ENCODE assay signal across 1 cellular context in the genomic region with DNA sequence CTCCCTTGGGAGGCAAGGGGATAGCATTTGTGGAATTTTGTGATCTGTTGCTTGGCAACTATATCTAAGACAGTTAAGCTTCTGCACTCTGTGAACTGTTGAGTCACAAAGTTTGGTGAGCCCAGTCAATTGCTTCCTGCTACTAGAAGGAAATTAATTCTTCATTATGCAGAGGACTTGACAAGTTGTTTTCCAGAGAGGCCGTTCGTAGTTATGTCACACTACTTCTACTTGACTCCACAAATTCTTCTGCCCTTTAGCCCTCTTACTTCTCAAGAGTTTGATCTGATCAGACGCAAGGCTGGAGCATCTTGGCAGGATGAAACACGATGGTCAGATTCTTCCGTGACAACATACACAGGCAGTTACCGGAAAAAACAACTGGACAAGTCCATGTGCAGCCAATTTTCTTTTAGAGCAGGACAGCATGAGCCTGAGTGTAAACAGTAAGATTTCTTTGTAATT.
TF ChIP-seq lines count a peak whose summit lies in the region.

A gene (plus strand): TSS at position 156 of the 465 bp plus-strand sequence. CDS start 58 bp downstream, at position 214.

TF ChIP-seq in HepG2, 621 proteins besides CTCF, POLR2A, EP300 and RAD21 (continued from another document):
- TF ChIP-seq, protein P1, sequence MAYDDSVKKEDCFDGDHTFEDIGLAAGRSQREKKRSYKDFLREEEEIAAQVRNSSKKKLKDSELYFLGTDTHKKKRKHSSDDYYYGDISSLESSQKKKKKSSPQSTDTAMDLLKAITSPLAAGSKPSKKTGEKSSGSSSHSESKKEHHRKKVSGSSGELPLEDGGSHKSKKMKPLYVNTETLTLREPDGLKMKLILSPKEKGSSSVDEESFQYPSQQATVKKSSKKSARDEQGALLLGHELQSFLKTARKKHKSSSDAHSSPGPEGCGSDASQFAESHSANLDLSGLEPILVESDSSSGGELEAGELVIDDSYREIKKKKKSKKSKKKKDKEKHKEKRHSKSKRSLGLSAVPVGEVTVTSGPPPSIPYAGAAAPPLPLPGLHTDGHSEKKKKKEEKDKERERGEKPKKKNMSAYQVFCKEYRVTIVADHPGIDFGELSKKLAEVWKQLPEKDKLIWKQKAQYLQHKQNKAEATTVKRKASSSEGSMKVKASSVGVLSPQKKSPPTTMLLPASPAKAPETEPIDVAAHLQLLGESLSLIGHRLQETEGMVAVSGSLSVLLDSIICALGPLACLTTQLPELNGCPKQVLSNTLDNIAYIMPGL (CRISPR knock-in tag; IDR thresholded peaks at IDR 0.05; ENCODE audit: borderline replicate concordance in 1 of 2, low read depth in 1 of 2) = no peak
- TF ChIP-seq MEIS1 (CRISPR knock-in tag; IDR thresholded peaks at IDR 0.05; ENCODE audit: borderline replicate concordance) = no peak
- no peak for TF ChIP-seq ZNF878 (CRISPR knock-in tag; IDR thresholded peaks at IDR 0.05)
- no peak for TF ChIP-seq ZNF598 (CRISPR knock-in tag; IDR thresholded peaks at IDR 0.05; ENCODE audit: borderline replicate concordance)
- no peak for TF ChIP-seq ZNF30 (CRISPR knock-in tag; IDR thresholded peaks at IDR 0.05)
